Comparison of ENCODE assay signal across 16 cellular contexts in the genomic region with DNA sequence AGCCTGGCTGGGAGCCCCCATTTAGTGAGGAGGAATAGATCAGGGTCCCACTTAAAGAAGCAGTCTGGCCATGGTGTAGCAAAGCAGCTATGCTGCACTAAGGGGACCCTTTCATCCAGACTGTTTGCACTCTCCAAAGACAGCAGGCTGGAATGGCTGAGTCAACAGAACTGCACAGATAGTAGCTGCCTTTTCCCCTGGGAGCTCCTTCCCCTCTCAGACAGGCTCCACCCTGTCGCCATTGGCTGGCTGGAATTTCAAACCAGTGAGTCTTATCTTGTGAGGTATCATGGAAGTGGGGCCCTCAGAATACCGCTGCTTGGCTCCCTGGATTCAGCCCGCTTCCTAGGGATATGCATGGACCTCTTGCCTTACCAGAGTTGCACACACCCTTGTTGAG.
"Had no signal": no experiment of that assay in that cellular context is flagged by ENCODE, and none has a peak within 500 bp of the region (broad histone marks: within the 10 kb centered on the region; RNA-seq: fewer than 3 reads in every experiment).

No MANE protein-coding gene starts in this region.

- H3K36me3 Mint-ChIP-seq: activated naive CD8-positive, alpha-beta T cell treated with anti-CD3 and anti-CD28 coated beads, Interleukin-2, amount 10 ng/mL, durations not matched to agents 7 days and 5 days had no signal

- DNase-seq: activated CD4-positive, alpha-beta T cell treated with anti-CD3 and anti-CD28 coated beads for 4 hours; activated CD8-positive, alpha-beta memory T cell treated with anti-CD3 and anti-CD28 coated beads, Interleukin-2, amount 50 U/mL, for 4 hours; activated CD8-positive, alpha-beta T cell treated with anti-CD3 and anti-CD28 coated beads for 36 hours; activated naive CD8-positive, alpha-beta T cell treated with anti-CD3 and anti-CD28 coated beads, Interleukin-2, amount 10 ng/mL, durations not matched to agents 7 days and 5 days; activated T-cell treated with anti-CD3 and anti-CD28 coated beads, Interleukin-2, amount 50 U/mL, for 72 hours; anterior cingulate cortex; endodermal cell; erythroblast; immature natural killer cell; naive thymus-derived CD4-positive, alpha-beta T cell; right cardiac atrium; small intestine; transverse colon had no signal

- H3K4me1 ChIP-seq: transverse colon had no signal

- H3K9me3 ChIP-seq: neutrophil had no signal

- H3K27me3 ChIP-seq: neutrophil, transverse colon had no signal

- H3K4me1 Mint-ChIP-seq: activated naive CD8-positive, alpha-beta T cell treated with anti-CD3 and anti-CD28 coated beads, Interleukin-2, amount 10 ng/mL, durations not matched to agents 7 days and 5 days; endodermal cell; immature natural killer cell; naive thymus-derived CD4-positive, alpha-beta T cell had no signal

- ATAC-seq: activated CD8-positive, alpha-beta T cell treated with anti-CD3 and anti-CD28 coated beads for 36 hours; activated T-cell treated with anti-CD3 and anti-CD28 coated beads, Interleukin-2, amount 50 U/mL, for 72 hours; naive thymus-derived CD4-positive, alpha-beta T cell; right cardiac atrium had no signal

- H3K36me3 ChIP-seq: neutrophil, transverse colon had no signal

- H3K4me3 Mint-ChIP-seq: activated CD8-positive, alpha-beta T cell treated with anti-CD3 and anti-CD28 coated beads for 36 hours; activated naive CD8-positive, alpha-beta T cell treated with anti-CD3 and anti-CD28 coated beads, Interleukin-2, amount 10 ng/mL, durations not matched to agents 7 days and 5 days; activated T-cell treated with anti-CD3 and anti-CD28 coated beads, Interleukin-2, amount 50 U/mL, for 72 hours; endodermal cell; immature natural killer cell; naive thymus-derived CD4-positive, alpha-beta T cell had no signal

- H3K27me3 Mint-ChIP-seq: activated CD8-positive, alpha-beta T cell treated with anti-CD3 and anti-CD28 coated beads for 36 hours; activated naive CD8-positive, alpha-beta T cell treated with anti-CD3 and anti-CD28 coated beads, Interleukin-2, amount 10 ng/mL, durations not matched to agents 7 days and 5 days; naive thymus-derived CD4-positive, alpha-beta T cell had no signal

- H3K27ac ChIP-seq: neutrophil, transverse colon, VCaP had no signal

- H3K4me3 ChIP-seq: transverse colon had no signal

- FAIRE-seq: bronchial epithelial cell, small intestine had no signal

- H3K27ac Mint-ChIP-seq: activated CD8-positive, alpha-beta T cell treated with anti-CD3 and anti-CD28 coated beads for 36 hours; activated naive CD8-positive, alpha-beta T cell treated with anti-CD3 and anti-CD28 coated beads, Interleukin-2, amount 10 ng/mL, durations not matched to agents 7 days and 5 days; activated T-cell treated with anti-CD3 and anti-CD28 coated beads, Interleukin-2, amount 50 U/mL, for 72 hours; endodermal cell; immature natural killer cell; naive thymus-derived CD4-positive, alpha-beta T cell had no signal
